In genomic region chr13:30618186-30618937, GRCh38 we compare ENCODE assay signal across 8 cellular contexts. TPM values are rescaled to one million over a fixed set of nuclear protein-coding genes. Genes with fewer than 3 reads are reported as not detected.
DNase-seq lines count a peak whose midpoint lies in the region; ATAC-seq, FAIRE-seq and TF ChIP-seq lines count a peak whose summit lies in the region.

No MANE protein-coding gene starts in this region.

- H3K4me3 ChIP-seq in A549 = peak overlapping the region; percentile 82
- peak overlapping the region; percentile 78 for H3K4me3 ChIP-seq in GM12864 (ENCODE audit: low read depth, low read length)
- peak overlapping the region; percentile 98 for H3K4me3 ChIP-seq in NB4 (ENCODE audit: low read depth, low read length)
- H3K4me3 ChIP-seq in K562 = peak overlapping the region; percentile 61
- peak overlapping the region; percentile 49 to 71 (median 64) for H3K4me3 ChIP-seq in right lobe of liver
- H3K4me3 ChIP-seq in thymus (ENCODE audit: low read length) = peak overlapping the region; percentile 76

- H3K36me3 ChIP-seq in K562 (ENCODE audit: control insufficient read depth, insufficient read depth, low read length) (peaks cover 20% of the 10 kb centered on the region), right lobe of liver (peaks cover 0 to 11% (median 0%) of the 10 kb centered on the region in 4 donors), thymus (ENCODE audit: control insufficient read depth, insufficient read depth) (peaks cover under 1% of the 10 kb centered on the region)

- no peaks in the 10 kb centered on the region for H3K9me1 ChIP-seq in K562 (ENCODE audit: control insufficient read depth, insufficient read depth, low read length)

- POLR2A ChIA-PET in A549 (lab: Yijun Ruan, JAX) = interaction anchor here (0.6 to 2.7 kb wide), 8 partner anchors 17 to 486 kb away, joined by 3 to 10 read pairs (median 6); partner anchors contain the start of gene UBE2L5
- POLR2A ChIA-PET in K562 (lab: Yijun Ruan, JAX) = interaction anchor here (1.1 to 2.7 kb wide), 4 partner anchors 11 to 153 kb away, joined by 3 to 13 read pairs (median 7); partner anchors contain the start of gene HMGB1

- in situ Hi-C loops in K562 (cut with MboI) = no loop called here

- no peaks in the 10 kb centered on the region for H3K9me3 ChIP-seq in A549
- no peaks in the 10 kb centered on the region for H3K9me3 ChIP-seq in K562 (replicated peaks; ENCODE audit: control insufficient read depth, insufficient read depth, low read depth, low read length)
- H3K9me3 ChIP-seq in right lobe of liver = no peaks in the 10 kb centered on the region
- no peaks in the 10 kb centered on the region for H3K9me3 ChIP-seq in thymus (ENCODE audit: control insufficient read depth)

- peak in 1 of 2 experiments; percentile 1; a peak in 2 of 6 replicates for ATAC-seq in A549
- peak; percentile 1; the same call in 2 of the 3 replicates for ATAC-seq in K562
- peak in 2 of 4 donors; percentile 0 to 1 for ATAC-seq in right lobe of liver
- ATAC-seq in HG02678 (IDR thresholded peaks at IDR 0.05; ENCODE audit: unreplicated experiment) = no peak

- intact Hi-C loops in K562 (cut with micrococcal nuclease) (loop anchor here (5.0 kb wide), 1 partner anchor 54 kb away; no protein-coding TSS in a partner anchor), right lobe of liver (cut with DNase I) (no loop called here)

- peak overlapping the region; percentile 83 for H2AFZ ChIP-seq in K562 (ENCODE audit: low read depth, low read length)

- H3K27me3 ChIP-seq in K562 (ENCODE audit: control insufficient read depth in 2 of 2, insufficient read depth in 2 of 2, low read length in 2 of 2) (no peaks in the 10 kb centered on the region), right lobe of liver (no peaks in the 10 kb centered on the region), thymus (ENCODE audit: control insufficient read depth, insufficient read depth) (no peaks in the 10 kb centered on the region)

- CTCF ChIA-PET in A549 (lab: Yijun Ruan, JAX) = interaction anchor here (0.6 kb wide), 1 partner anchor 37 kb away, joined by 3 read pairs; no protein-coding TSS in a partner anchor
- CTCF ChIA-PET in K562 (lab: Yijun Ruan, JAX; ENCODE audit: low intra/inter-chr PET ratio) = no interaction called here

- TF ChIP-seq POLR2A in A549 (IDR thresholded peaks at IDR 0.05; ENCODE audit: low read length) (no peak), NB4 (IDR thresholded peaks at IDR 0.05; ENCODE audit: extremely low read depth, insufficient read length) (no peak), K562 (conservative IDR thresholded peaks at IDR 0.05) (no peak), right lobe of liver (IDR thresholded peaks at IDR 0.05) (no peak)

- H3K4me1 ChIP-seq in A549 (peaks cover 20% of the 10 kb centered on the region; the same call in 2 of the 3 replicates), K562 (replicated peaks in 1 of 2; ENCODE audit: control insufficient read depth in 2 of 2, insufficient read depth in 2 of 2, low read length in 2 of 2) (peaks cover 3 to 5% of the 10 kb centered on the region in 2 experiments; a peak in 2 of 5 replicates), right lobe of liver (peaks cover 0 to 24% (median 0%) of the 10 kb centered on the region in 4 donors), thymus (ENCODE audit: control insufficient read depth, insufficient read depth, low read length) (peaks cover 10% of the 10 kb centered on the region)

- peak overlapping the region; percentile 79 to 89 for H3K9ac ChIP-seq in K562 (ENCODE audit: insufficient read depth in 1 of 2, low read depth in 2 of 2, low read length in 2 of 2)

- DNase-seq in A549 (ENCODE audit: low read depth in 1 of 2, low spot score in 1 of 2) (no peak), GM12864 (ENCODE audit: low read depth) (peak; percentile 29), NB4 (ENCODE audit: low read depth) (peak; percentile 45), K562 (ENCODE audit: extremely low read depth in 1 of 4, low spot score in 3 of 4) (peak in 2 of 4 experiments; percentile 6), right lobe of liver (peak; percentile 34 to 67 (median 62)), NCI-H1105 treated with DMSO at 0.1 percent for 48 hours (lab: John Stamatoyannopoulos, UW) (no peak)

- no peaks in the 10 kb centered on the region; the same call in 1 of the 2 replicates for H4K20me1 ChIP-seq in K562 (replicated peaks; ENCODE audit: control insufficient read depth, insufficient read depth, low read length)

- TF ChIP-seq RAD21 in A549 (conservative IDR thresholded peaks at IDR 0.05 in 1 of 2, IDR thresholded peaks at IDR 0.05 in 1 of 2) (no peak), K562 (CRISPR knock-in tag; conservative IDR thresholded peaks at IDR 0.05 in 1 of 2, IDR thresholded peaks at IDR 0.05 in 1 of 2) (no peak)

- TF ChIP-seq CTCF in A549 (IDR thresholded peaks at IDR 0.05) (no peak), GM12864 (IDR thresholded peaks at IDR 0.05; ENCODE audit: low read depth, low read length, missing control alignments) (no peak), NB4 (IDR thresholded peaks at IDR 0.05; ENCODE audit: low read depth, low read length) (no peak), K562 (IDR thresholded peaks at IDR 0.05 in 2 of 3, conservative IDR thresholded peaks at IDR 0.05 in 1 of 3; ENCODE audit: insufficient read depth in 2 of 3, low read depth in 1 of 3, low read length in 3 of 3) (no peak), right lobe of liver (IDR thresholded peaks at IDR 0.05) (no peak)

- under 1% methylated on average over 21 of the region's 21 CpGs for WGBS in A549 (ENCODE audit: missing lambda C conversion rate)
- 0% methylated on average over 15 of the region's 21 CpGs for WGBS in K562 (ENCODE audit: insufficient coverage, low coverage, missing lambda C conversion rate)
- 0% methylated on average over 12 of the region's 21 CpGs for WGBS in right lobe of liver (ENCODE audit: insufficient coverage, low coverage, low lambda C conversion rate, missing lambda C conversion rate)
- under 1% methylated on average over 21 of the region's 21 CpGs for WGBS in thymus

- peak overlapping the region; percentile 94 for H3K4me2 ChIP-seq in A549
- peak overlapping the region; percentile 92 for H3K4me2 ChIP-seq in K562 (ENCODE audit: insufficient read depth, low read length)

- no peak for FAIRE-seq in A549 (lab: Jason Lieb, UNC)
- no peak for FAIRE-seq in K562 (lab: Jason Lieb, UNC)

- TF ChIP-seq EP300 in A549 (IDR thresholded peaks at IDR 0.05) = no peak
- no peak for TF ChIP-seq EP300 in K562 (IDR thresholded peaks at IDR 0.05; ENCODE audit: low read length)

- peaks cover 90% of the 10 kb centered on the region for H3K79me2 ChIP-seq in K562 (ENCODE audit: control insufficient read depth, insufficient read depth, low read length)

- peak overlapping the region; percentile 97 to 98 for H3K27ac ChIP-seq in A549
- peak overlapping the region; percentile 83 for H3K27ac ChIP-seq in K562 (ENCODE audit: extremely low read depth, low read depth, low read length)
- peak overlapping the region; percentile 91 to 98 (median 96) for H3K27ac ChIP-seq in right lobe of liver
- peak overlapping the region; percentile 100 for H3K27ac ChIP-seq in thymus (ENCODE audit: low read depth)

- BruUV-seq in K562 (replicated peaks; lab: Mats Ljungman, UMichigan) = TSS peak; percentile 57

TF ChIP-seq in A549, 52 proteins besides CTCF, POLR2A, EP300 and RAD21:
- TF ChIP-seq CBX2 (IDR thresholded peaks at IDR 0.05; ENCODE audit: borderline replicate concordance, low read depth) (no peak), FOSB (CRISPR knock-in tag; IDR thresholded peaks at IDR 0.05) (no peak), NR3C1 (IDR thresholded peaks at IDR 0.05) (no peak), SMC3 (IDR thresholded peaks at IDR 0.05) (no peak), RNF2 (IDR thresholded peaks at IDR 0.05; ENCODE audit: borderline replicate concordance, low read depth) (no peak)
TF ChIP-seq in A549: peak in this region for 0.

TF ChIP-seq in K562, 482 proteins besides CTCF, POLR2A, EP300 and RAD21 (continues in another document):
- TF ChIP-seq ZNF146 (CRISPR knock-in tag; IDR thresholded peaks at IDR 0.05; ENCODE audit: unreplicated experiment) (no peak), CREM (IDR thresholded peaks at IDR 0.05; ENCODE audit: low read depth) (no peak), BCOR (IDR thresholded peaks at IDR 0.05) (no peak)

RNA-seq across cellular contexts. Expression of gene USPL1, which starts 0.6 kb away (rescaled TPM):
- polyA plus RNA-seq in A549 (2011; rRNA removed) (22.7 and 23.0 TPM in 2 replicates), A549 (2017; fragmentation: RNase III; extraction: RNeasy Plus Mini Kit Qiagen cat#74134 plus additional on column Dnase treatment) (7.4 to 8.1 TPM (median 7.6 TPM) in 3 replicates), K562 (2011; rRNA removed) (15.2 and 18.0 TPM in 2 replicates), K562 (2014; fragmentation: Illumina TruSeq; extraction: Trizol) (14.5 and 16.9 TPM in 2 replicates), K562 (2014; fragmentation: Nextera tagmentation; extraction: Ambion mirVana) (10 to 100 TPM in 1 of 2 experiments, 1 to 10 TPM in 1; 5.5 to 12.0 TPM), K562 (2014; rRNA removed) (12.0 and 12.4 TPM in 2 replicates), thymus (19.3 TPM)
- polyA plus RNA-seq in A549 (2012; cell fraction: cytosol; rRNA removed) = 4.1 and 4.5 TPM in 2 replicates
- 5.4 and 7.7 TPM in 2 replicates for polyA plus RNA-seq in A549 (2012; cell fraction: nucleus; rRNA removed)
- polyA minus RNA-seq in A549 (2011; rRNA and poly(A)+ RNA removed) = 12.1 and 13.9 TPM in 2 replicates
- total RNA-seq in K562 (2011; cell fraction: chromatin; rRNA removed; ENCODE audit: low replicate concordance) = 16.5 and 32.0 TPM in 2 replicates
- total RNA-seq in K562 (2011; cell fraction: nucleolus; rRNA removed) = 7.8 and 10.3 TPM in 2 replicates
- 13.6 and 16.8 TPM in 2 replicates for total RNA-seq in K562 (2011; cell fraction: nucleoplasm; rRNA removed)
- total RNA-seq in K562 (2014; rRNA removed) (7.2 and 8.8 TPM in 2 replicates), K562 (2014; rRNA removed; fragmentation: Illumina TruSeq; extraction: Trizol) (15.4 TPM in 2 replicates), K562 (2015; rRNA removed; fragmentation: Illumina TruSeq; extraction: Trizol) (12.0 and 12.9 TPM in 2 replicates), K562 (2021) (10.1 and 10.2 TPM in 2 replicates), right lobe of liver (10 to 100 TPM in 1 of 6 experiments, 1 to 10 TPM in 5; 5.6 to 11.2 (median 8.4) TPM)
- 4.0 and 6.8 TPM in 2 replicates for polyA plus RNA-seq in K562 (2011; cell fraction: cytosol; rRNA removed)
- 18.2 and 21.1 TPM in 2 replicates for polyA plus RNA-seq in K562 (2011; cell fraction: nucleus; rRNA removed)
- 6.7 and 7.6 TPM in 2 replicates for polyA plus RNA-seq in K562 (2012)
- 16.7 and 22.3 TPM in 2 replicates for polyA minus RNA-seq in K562 (2011; rRNA and poly(A)+ RNA removed)
- polyA minus RNA-seq in K562 (2011; cell fraction: cytosol; rRNA and poly(A)+ RNA removed) = 5.5 and 6.8 TPM in 2 replicates
- 10.5 and 18.7 TPM in 2 replicates for polyA minus RNA-seq in K562 (2011; cell fraction: nucleus; rRNA and poly(A)+ RNA removed)

Comparison
In these comparisons a context has a peak if more than half of its experiments do, and no peak if none do; other contexts are left out.
1. DNase-seq: peak in GM12864 (single experiment), NB4 (single experiment) and right lobe of liver (3 of 3); none in A549 (0 of 2) and NCI-H1105 treated with DMSO at 0.1 percent for 48 hours (single experiment).
2. Peak in every context shown above with its lines, with median percentiles within 50 percentile points of each other: H3K27ac ChIP-seq and H3K4me3 ChIP-seq.